Comparison of ENCODE assay signal across 20 cellular contexts in the genomic region with DNA sequence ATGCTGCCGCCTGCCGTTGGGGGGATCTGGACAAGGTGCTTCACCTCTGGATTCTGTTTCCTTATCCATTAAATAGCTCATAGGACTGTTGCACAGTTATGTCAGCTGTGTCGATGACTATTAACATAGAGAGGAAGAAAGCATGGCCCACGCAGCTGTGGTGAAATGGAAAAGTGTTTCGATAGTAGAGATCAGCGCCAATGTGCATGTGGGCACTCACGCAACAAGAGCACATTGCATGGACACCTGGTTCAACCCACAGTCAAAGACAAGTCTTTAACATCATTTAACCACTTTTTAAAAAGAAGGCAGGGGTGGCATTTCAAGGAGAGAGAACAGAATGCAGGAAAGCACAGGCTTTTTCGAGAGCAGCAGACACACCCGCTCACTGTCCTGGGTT.
DNase-seq lines count a peak whose midpoint lies in the region; ATAC-seq, FAIRE-seq and TF ChIP-seq lines count a peak whose summit lies in the region.
"Had no signal": no experiment of that assay in that cellular context is flagged by ENCODE, and none has a peak within 500 bp of the region (broad histone marks: within the 10 kb centered on the region; RNA-seq: fewer than 3 reads in every experiment).

No MANE protein-coding gene starts in this region.

- H3K27ac Mint-ChIP-seq in GM23338 = no peak overlapping the region
- peak overlapping the region; percentile 57 for H3K27ac Mint-ChIP-seq in WTC11
- H3K27ac Mint-ChIP-seq: B cell; CD4-positive, CD25-positive, alpha-beta regulatory T cell; CD8-positive, alpha-beta T cell had no signal

- WGBS in H1 (ENCODE audit: extremely low coverage in 1 of 2, insufficient coverage in 1 of 2, insufficient read length in 1 of 2, insufficient replicate concordance in 2 of 2, low coverage in 1 of 2, low lambda C conversion rate in 2 of 2, missing lambda C conversion rate in 1 of 2), 2 experiments = 93% methylated on average over 9 of the region's 9 CpGs; no CpG with 5 or more reads in 1 of the 2 experiments
- WGBS in tibial nerve, 2 donors = 86 to 87% methylated on average over 9 of the region's 9 CpGs

- POLR2A ChIA-PET in WTC11 (lab: Charles Lee) (no interaction called here), H1 (lab: Charles Lee; ENCODE audit: partially characterized antibody) (no interaction called here)

- H4K8ac ChIP-seq in H1 (ENCODE audit: extremely low read depth, insufficient read depth, low read length) = no peak overlapping the region

- no peaks in the 10 kb centered on the region; the same call in 2 of the 3 replicates for H3K9me3 Mint-ChIP-seq in GM23338
- no peaks in the 10 kb centered on the region for H3K9me3 Mint-ChIP-seq in WTC11

- H2BK12ac ChIP-seq in H1 (ENCODE audit: low read depth, low read length) = 0 out of 2 replicates have a peak overlapping the region, but pooled peaks have one; percentile 32

- no peak overlapping the region for H3K4ac ChIP-seq in H1 (replicated peaks; ENCODE audit: insufficient read length, low read depth, low read length)

- no peaks in the 10 kb centered on the region for H3K23me2 ChIP-seq in H1 (ENCODE audit: low read depth, low read length)

- peaks cover 10% of the 10 kb centered on the region; the same call in 2 of the 3 replicates for H3K36me3 Mint-ChIP-seq in GM23338 (ENCODE audit: low read depth)
- H3K36me3 Mint-ChIP-seq in WTC11 = peaks cover 15% of the 10 kb centered on the region
- H3K36me3 Mint-ChIP-seq: CD4-positive, CD25-positive, alpha-beta regulatory T cell; CD8-positive, alpha-beta T cell had no signal

- no peaks in the 10 kb centered on the region for H3F3A ChIP-seq in GM23338 (replicated peaks; ENCODE audit: low read depth)

- no peaks in the 10 kb centered on the region for H3K9me2 ChIP-seq in GM23338 (ENCODE audit: insufficient read depth)

- H3K4me1 ChIP-seq in GM23338 (ENCODE audit: insufficient read depth) (peaks cover 43% of the 10 kb centered on the region), H1 (replicated peaks in 1 of 4; ENCODE audit: control insufficient read depth in 3 of 4, insufficient read depth in 4 of 4, low read length in 3 of 4) (peaks cover 0 to 12% (median 10%) of the 10 kb centered on the region in 4 experiments; a peak in 6 of 7 replicates), tibial nerve (no peaks in the 10 kb centered on the region)
- H3K4me1 ChIP-seq: BLaER1, Caco-2 had no signal

- peaks cover 5% of the 10 kb centered on the region for H3K27me3 Mint-ChIP-seq in GM23338 (ENCODE audit: insufficient read depth, low read depth, poor library complexity)
- no peaks in the 10 kb centered on the region for H3K27me3 Mint-ChIP-seq in WTC11 (ENCODE audit: low read depth)
- H3K27me3 Mint-ChIP-seq: B cell; CD4-positive, CD25-positive, alpha-beta regulatory T cell had no signal

- no peak for DNase-seq in GM23338 (ENCODE audit: low spot score)
- DNase-seq in WTC11 (ENCODE audit: low spot score) = no peak
- DNase-seq in H1 (ENCODE audit: low read depth in 1 of 2, low spot score in 2 of 2) = no peak
- DNase-seq in NCI-H146 (lab: John Stamatoyannopoulos, UW) = no peak
- no peak for DNase-seq in tibial nerve (ENCODE audit: low spot score in 2 of 2)
- DNase-seq: Caco-2; CD4-positive, CD25-positive, alpha-beta regulatory T cell; CD8-positive, alpha-beta T cell; DMS153; DND-41; GM23248; HCEC 1CT had no signal

- no peak overlapping the region for H2BK15ac ChIP-seq in H1 (ENCODE audit: low read length)

- H3K4me2 ChIP-seq in GM23338 (no peak overlapping the region), H1 (ENCODE audit: insufficient read depth in 1 of 2, low read depth in 2 of 2, low read length in 2 of 2) (no peak overlapping the region)
- H3K4me2 ChIP-seq: BLaER1 had no signal

- H3K9ac ChIP-seq in H1 (replicated peaks in 1 of 4; ENCODE audit: extremely low read depth in 1 of 4, low read depth in 3 of 4, low read length in 3 of 4) = no peak overlapping the region
- H3K9ac ChIP-seq: BLaER1, GM23248 had no signal

- peaks cover 71% of the 10 kb centered on the region for H3K79me2 ChIP-seq in GM23338 (replicated peaks; ENCODE audit: insufficient read depth)
- H3K79me2 ChIP-seq in H1 (ENCODE audit: control insufficient read depth in 1 of 2, insufficient read depth in 2 of 2, low read length in 2 of 2) = peaks cover 0 to 62% of the 10 kb centered on the region in 2 experiments; a peak in 2 of 4 replicates

- H3K27ac ChIP-seq in GM23338 (ENCODE audit: low read depth) = 0 out of 2 replicates have a peak overlapping the region, but pooled peaks have one; percentile 45
- no peak overlapping the region for H3K27ac ChIP-seq in H1 (ENCODE audit: low read depth, low read length)
- peak overlapping the region; percentile 36 for H3K27ac ChIP-seq in temporal lobe (ENCODE audit: low read depth, low read length)
- H3K27ac ChIP-seq in tibial nerve = no peak overlapping the region
- H3K27ac ChIP-seq: BLaER1, C4-2B, GM23248 had no signal

- H4K5ac ChIP-seq in H1 (ENCODE audit: insufficient read length, low read depth, low read length) = no peak overlapping the region

- H3K9me3 ChIP-seq in H1 (ENCODE audit: insufficient read depth in 2 of 2, low read depth in 1 of 2, low read length in 1 of 2) = no peaks in the 10 kb centered on the region
- no peaks in the 10 kb centered on the region for H3K9me3 ChIP-seq in tibial nerve
- H3K9me3 ChIP-seq: BLaER1, Caco-2 had no signal

- no peak overlapping the region for H3K14ac ChIP-seq in H1 (ENCODE audit: insufficient read length)

- H3K36me3 ChIP-seq in GM23338 (ENCODE audit: insufficient read depth) = no peaks in the 10 kb centered on the region; the same call in 1 of the 2 replicates
- no peaks in the 10 kb centered on the region; a peak in 1 of 8 replicates for H3K36me3 ChIP-seq in H1 (ENCODE audit: control insufficient read depth in 2 of 4, insufficient read depth in 4 of 4, low read length in 3 of 4)
- no peaks in the 10 kb centered on the region for H3K36me3 ChIP-seq in tibial nerve
- H3K36me3 ChIP-seq: BLaER1 had no signal

- H3K4me3 ChIP-seq in GM23338 (no peak overlapping the region), H1 (ENCODE audit: extremely low read depth in 1 of 4, insufficient read depth in 2 of 4, low read depth in 3 of 4, low read length in 4 of 4) (no peak overlapping the region), tibial nerve (no peak overlapping the region)
- H3K4me3 ChIP-seq: BLaER1, GM23248 had no signal

- peak overlapping the region; percentile 78; the same call in 1 of the 2 replicates for H3K18ac ChIP-seq in H1 (ENCODE audit: extremely low read depth, low read length)

- H3K4me3 Mint-ChIP-seq in GM23338 (no peak overlapping the region), WTC11 (no peak overlapping the region)
- H3K4me3 Mint-ChIP-seq: B cell; CD4-positive, CD25-positive, alpha-beta regulatory T cell; CD8-positive, alpha-beta T cell had no signal

- no peak overlapping the region for H4K91ac ChIP-seq in H1 (replicated peaks; ENCODE audit: insufficient read length, low read length)

- no peak overlapping the region for H2AK5ac ChIP-seq in H1 (ENCODE audit: low read depth, low read length)

- H3K56ac ChIP-seq in H1 (replicated peaks; ENCODE audit: insufficient read length, low read depth, low read length) = no peak overlapping the region

- TF ChIP-seq CTCF in GM23338 (conservative IDR thresholded peaks at IDR 0.05; ENCODE audit: low read depth in 2 of 2) (no peak), WTC11 (IDR thresholded peaks at IDR 0.05) (no peak), H1 (IDR thresholded peaks at IDR 0.05; ENCODE audit: control extremely low read depth in 1 of 3, insufficient read depth in 1 of 3, low read depth in 1 of 3, low read length in 3 of 3) (no peak), tibial nerve (IDR thresholded peaks at IDR 0.05) (no peak)

- peaks cover 5% of the 10 kb centered on the region; the same call in 1 of the 2 replicates for H4K20me1 ChIP-seq in GM23338 (replicated peaks; ENCODE audit: insufficient read depth)
- H4K20me1 ChIP-seq in H1 (replicated peaks in 1 of 2; ENCODE audit: control insufficient read depth in 1 of 2, insufficient read depth in 2 of 2, low read length in 2 of 2) = peaks cover 3 to 5% of the 10 kb centered on the region in 2 experiments
- H4K20me1 ChIP-seq: BLaER1 had no signal

- no peaks in the 10 kb centered on the region; the same call in 1 of the 2 replicates for H3K79me1 ChIP-seq in H1 (ENCODE audit: low read depth, low read length)

- FAIRE-seq in H1 (lab: Jason Lieb, UNC) = no peak
- FAIRE-seq: G401.6, GM19239, H54 had no signal

- no peak overlapping the region for H2BK5ac ChIP-seq in H1 (ENCODE audit: low read depth, low read length)

- CTCF ChIA-PET in WTC11 (lab: Charles Lee) = interaction anchor here (1.2 to 1.5 kb wide), 2 partner anchors 10 to 15 kb away, joined by 3 to 5 read pairs; no protein-coding TSS in a partner anchor
- CTCF ChIA-PET in H1 (lab: Charles Lee; ENCODE audit: partially characterized antibody) = interaction anchor here (2.3 kb wide), 1 partner anchor 15 kb away, joined by 8 read pairs; no protein-coding TSS in a partner anchor

- H3K4me1 Mint-ChIP-seq in GM23338 (peaks cover 44% of the 10 kb centered on the region), WTC11 (peaks cover 60% of the 10 kb centered on the region)
- H3K4me1 Mint-ChIP-seq: B cell; CD4-positive, CD25-positive, alpha-beta regulatory T cell had no signal

- TF ChIP-seq RAD21 in H1 (IDR thresholded peaks at IDR 0.05 in 1 of 2, conservative IDR thresholded peaks at IDR 0.05 in 1 of 2; ENCODE audit: low read depth in 2 of 2, low read length in 2 of 2) = no peak

- ATAC-seq in GM23338 (no peak), WTC11 (no peak), HG02970 (IDR thresholded peaks at IDR 0.05; ENCODE audit: low FRiP score, unreplicated experiment) (no peak)
- ATAC-seq: CD8-positive, alpha-beta T cell had no signal

- H3K23ac ChIP-seq in H1 (ENCODE audit: insufficient read length) = no peak overlapping the region

- TF ChIP-seq EP300 in H1 (IDR thresholded peaks at IDR 0.05; ENCODE audit: borderline replicate concordance in 1 of 2, low read depth in 2 of 2, low read length in 2 of 2) = no peak
- no peak for TF ChIP-seq EP300 in tibial nerve (IDR thresholded peaks at IDR 0.05)

- H2BK20ac ChIP-seq in H1 (ENCODE audit: low read length) = no peak overlapping the region

- H3K27me3 ChIP-seq in GM23338 (ENCODE audit: insufficient read depth) = no peaks in the 10 kb centered on the region
- H3K27me3 ChIP-seq in H1 (replicated peaks in 1 of 4; ENCODE audit: control insufficient read depth in 3 of 4, extremely low read depth in 1 of 4, insufficient read depth in 3 of 4, low read length in 3 of 4) = no peaks in the 10 kb centered on the region
- H3K27me3 ChIP-seq in tibial nerve = no peaks in the 10 kb centered on the region
- H3K27me3 ChIP-seq: BLaER1 had no signal

- no peak overlapping the region for H2BK120ac ChIP-seq in H1 (replicated peaks; ENCODE audit: low read depth, low read length)

- TF ChIP-seq POLR2A in H1 (IDR thresholded peaks at IDR 0.05; ENCODE audit: control extremely low read depth in 1 of 2, low read depth in 2 of 2, low read length in 2 of 2) = no peak
- no peak for TF ChIP-seq POLR2A in tibial nerve (IDR thresholded peaks at IDR 0.05)

- H2AFZ ChIP-seq in GM23338 = no peak overlapping the region
- H2AFZ ChIP-seq in H1 (ENCODE audit: low read length) = no peak overlapping the region
- H2AFZ ChIP-seq: GM23248 had no signal

TF ChIP-seq in GM23338, 12 proteins besides CTCF, POLR2A, EP300 and RAD21 (continues in another document):
- no peak for TF ChIP-seq STAT1 (IDR thresholded peaks at IDR 0.05; ENCODE audit: unreplicated experiment)

TF ChIP-seq in H1, 55 proteins besides CTCF, POLR2A, EP300 and RAD21:
- TF ChIP-seq CHD2 (IDR thresholded peaks at IDR 0.05; ENCODE audit: low read length) = no peak

Comparison
In these comparisons a context has a peak if more than half of its experiments do, and no peak if none do; other contexts are left out.
1. H3K27ac ChIP-seq: peak in GM23338 (single experiment) and temporal lobe (single experiment); none in H1 (single experiment) and tibial nerve (0 of 4).